31 cellular contexts compared by ENCODE assay signal in genomic region chr3:26345613-26346012, GRCh38.
"Had no signal": no experiment of that assay in that cellular context is flagged by ENCODE, and none has a peak within 500 bp of the region (broad histone marks: within the 10 kb centered on the region; RNA-seq: fewer than 3 reads in every experiment).

No MANE protein-coding gene starts in this region.

- H3K27ac Mint-ChIP-seq: activated CD4-positive, alpha-beta T cell treated with anti-CD3 and anti-CD28 coated beads, Interleukin-2, amount 10 ng/mL, durations not matched to agents 24 days and 14 days; activated CD8-positive, alpha-beta T cell treated with anti-CD3 and anti-CD28 coated beads for 36 hours; activated naive CD4-positive, alpha-beta T cell treated with anti-CD3 and anti-CD28 coated beads, Interleukin-2, amount 50 U/mL, for 24 hours; activated naive CD8-positive, alpha-beta T cell treated with anti-CD3 and anti-CD28 coated beads, Interleukin-2, amount 10 ng/mL, durations not matched to agents 7 days and 5 days; activated T-cell treated with anti-CD3 and anti-CD28 coated beads, Interleukin-2, amount 50 U/mL, for 72 hours; activated T-helper 17 cell treated with anti-CD3 and anti-CD28 coated beads, Interleukin-2, amount 50 U/mL, for 72 hours had no signal

- ATAC-seq: activated CD8-positive, alpha-beta T cell treated with anti-CD3 and anti-CD28 coated beads for 36 hours; activated T-cell treated with anti-CD3 and anti-CD28 coated beads, Interleukin-2, amount 50 U/mL, for 72 hours; activated T-helper 17 cell treated with anti-CD3 and anti-CD28 coated beads, Interleukin-2, amount 50 U/mL, for 72 hours had no signal

- H3K4me1 Mint-ChIP-seq: activated CD4-positive, alpha-beta T cell treated with anti-CD3 and anti-CD28 coated beads, Interleukin-2, amount 10 ng/mL, durations not matched to agents 24 days and 14 days; activated naive CD4-positive, alpha-beta T cell treated with anti-CD3 and anti-CD28 coated beads, Interleukin-2, amount 50 U/mL, for 24 hours; activated naive CD8-positive, alpha-beta T cell treated with anti-CD3 and anti-CD28 coated beads, Interleukin-2, amount 10 ng/mL, durations not matched to agents 7 days and 5 days; activated T-helper 17 cell treated with anti-CD3 and anti-CD28 coated beads, Interleukin-2, amount 50 U/mL, for 72 hours; central memory CD8-positive, alpha-beta T cell had no signal

- H3K27me3 Mint-ChIP-seq: activated CD4-positive, alpha-beta T cell treated with anti-CD3 and anti-CD28 coated beads, Interleukin-2, amount 10 ng/mL, durations not matched to agents 24 days and 14 days; activated CD8-positive, alpha-beta T cell treated with anti-CD3 and anti-CD28 coated beads for 36 hours; activated naive CD4-positive, alpha-beta T cell treated with anti-CD3 and anti-CD28 coated beads, Interleukin-2, amount 50 U/mL, for 24 hours; activated naive CD8-positive, alpha-beta T cell treated with anti-CD3 and anti-CD28 coated beads, Interleukin-2, amount 10 ng/mL, durations not matched to agents 7 days and 5 days; activated T-helper 17 cell treated with anti-CD3 and anti-CD28 coated beads, Interleukin-2, amount 50 U/mL, for 72 hours; central memory CD8-positive, alpha-beta T cell had no signal

- H3K36me3 Mint-ChIP-seq: activated naive CD4-positive, alpha-beta T cell treated with anti-CD3 and anti-CD28 coated beads, Interleukin-2, amount 50 U/mL, for 24 hours; activated naive CD8-positive, alpha-beta T cell treated with anti-CD3 and anti-CD28 coated beads, Interleukin-2, amount 10 ng/mL, durations not matched to agents 7 days and 5 days had no signal

- H3K4me1 ChIP-seq: ascending aorta had no signal

- H3K4me3 Mint-ChIP-seq: activated CD4-positive, alpha-beta T cell treated with anti-CD3 and anti-CD28 coated beads, Interleukin-2, amount 10 ng/mL, durations not matched to agents 24 days and 14 days; activated CD8-positive, alpha-beta T cell treated with anti-CD3 and anti-CD28 coated beads for 36 hours; activated naive CD4-positive, alpha-beta T cell treated with anti-CD3 and anti-CD28 coated beads, Interleukin-2, amount 50 U/mL, for 24 hours; activated naive CD8-positive, alpha-beta T cell treated with anti-CD3 and anti-CD28 coated beads, Interleukin-2, amount 10 ng/mL, durations not matched to agents 7 days and 5 days; activated T-cell treated with anti-CD3 and anti-CD28 coated beads, Interleukin-2, amount 50 U/mL, for 72 hours; activated T-helper 17 cell treated with anti-CD3 and anti-CD28 coated beads, Interleukin-2, amount 50 U/mL, for 72 hours; central memory CD8-positive, alpha-beta T cell had no signal

- H3K27me3 ChIP-seq: ascending aorta, cardiac muscle cell had no signal

- H3K27ac ChIP-seq: ascending aorta, cardiac muscle cell, VCaP had no signal

- H3K36me3 ChIP-seq: ascending aorta, cardiac muscle cell had no signal

- DNase-seq: activated CD4-positive, alpha-beta T cell treated with anti-CD3 and anti-CD28 coated beads, Interleukin-2, amount 10 ng/mL, durations not matched to agents 24 days and 14 days; activated CD4-positive, alpha-beta T cell treated with anti-CD3 and anti-CD28 coated beads, Interleukin-2, amount 50 U/mL, for 4 hours; activated CD8-positive, alpha-beta T cell treated with anti-CD3 and anti-CD28 coated beads for 36 hours; activated gamma-delta T cell; activated naive CD4-positive, alpha-beta T cell treated with Interleukin-2 at 50 U/mL for 16 hours; activated naive CD8-positive, alpha-beta T cell treated with anti-CD3 and anti-CD28 coated beads, Interleukin-2, amount 10 ng/mL, durations not matched to agents 7 days and 5 days; activated T-cell treated with anti-CD3 and anti-CD28 coated beads, Interleukin-2, amount 50 U/mL, for 1 hour; activated T-cell treated with anti-CD3 and anti-CD28 coated beads, Interleukin-2, amount 50 U/mL, for 72 hours; amygdala; NCI-H1092 treated with DMSO at 0.1 percent for 48 hours; NCI-H1417; NCI-H146; NCI-H187; NCI-H2029 treated with DMSO at 0.1 percent for 48 hours; NCI-H2107; NCI-H2171; NCI-H510A; NCI-H526; NCI-H748 treated with DMSO at 0.1 percent for 48 hours; NK-92 treated with Interleukin-12 subunit alpha and Interleukin-12 subunit beta, amount 100 ng/mL, for 24 hours; Right ventricle myocardium superior; SW 1271; T-helper 1 cell; T-helper 2 cell; T-helper 9 cell had no signal

- H3K4me3 ChIP-seq: ascending aorta, cardiac muscle cell had no signal
